In genomic region chr15:61994216-61994615, GRCh38 we compare ENCODE assay signal across 1 cellular context.
TF ChIP-seq lines count a peak whose summit lies in the region.

No MANE protein-coding gene starts in this region.

TF ChIP-seq in GM23338, 12 proteins besides CTCF, POLR2A, EP300 and RAD21:
- TF ChIP-seq ZNF462 (CRISPR knock-in tag; IDR thresholded peaks at IDR 0.05) (no peak), STAT1 (IDR thresholded peaks at IDR 0.05; ENCODE audit: unreplicated experiment) (no peak), ZNF114 (CRISPR knock-in tag; IDR thresholded peaks at IDR 0.05) (no peak), REST (IDR thresholded peaks at IDR 0.05; ENCODE audit: unreplicated experiment) (no peak), EZH2 (IDR thresholded peaks at IDR 0.05; ENCODE audit: low read depth, unreplicated experiment) (no peak), CREB1 (CRISPR knock-in tag; IDR thresholded peaks at IDR 0.05; ENCODE audit: low read depth) (no peak), NANOG (IDR thresholded peaks at IDR 0.05; ENCODE audit: borderline replicate concordance) (no peak), POLR2AphosphoS5 (IDR thresholded peaks at IDR 0.05; ENCODE audit: low read depth) (no peak), ETS1 (IDR thresholded peaks at IDR 0.05) (no peak), ZNF331 (CRISPR knock-in tag; IDR thresholded peaks at IDR 0.05; ENCODE audit: low read depth) (no peak), JUNB (IDR thresholded peaks at IDR 0.05; ENCODE audit: unreplicated experiment) (no peak), EZH2phosphoT487 (IDR thresholded peaks at IDR 0.05; ENCODE audit: unreplicated experiment) (no peak)
